In the genomic region with DNA sequence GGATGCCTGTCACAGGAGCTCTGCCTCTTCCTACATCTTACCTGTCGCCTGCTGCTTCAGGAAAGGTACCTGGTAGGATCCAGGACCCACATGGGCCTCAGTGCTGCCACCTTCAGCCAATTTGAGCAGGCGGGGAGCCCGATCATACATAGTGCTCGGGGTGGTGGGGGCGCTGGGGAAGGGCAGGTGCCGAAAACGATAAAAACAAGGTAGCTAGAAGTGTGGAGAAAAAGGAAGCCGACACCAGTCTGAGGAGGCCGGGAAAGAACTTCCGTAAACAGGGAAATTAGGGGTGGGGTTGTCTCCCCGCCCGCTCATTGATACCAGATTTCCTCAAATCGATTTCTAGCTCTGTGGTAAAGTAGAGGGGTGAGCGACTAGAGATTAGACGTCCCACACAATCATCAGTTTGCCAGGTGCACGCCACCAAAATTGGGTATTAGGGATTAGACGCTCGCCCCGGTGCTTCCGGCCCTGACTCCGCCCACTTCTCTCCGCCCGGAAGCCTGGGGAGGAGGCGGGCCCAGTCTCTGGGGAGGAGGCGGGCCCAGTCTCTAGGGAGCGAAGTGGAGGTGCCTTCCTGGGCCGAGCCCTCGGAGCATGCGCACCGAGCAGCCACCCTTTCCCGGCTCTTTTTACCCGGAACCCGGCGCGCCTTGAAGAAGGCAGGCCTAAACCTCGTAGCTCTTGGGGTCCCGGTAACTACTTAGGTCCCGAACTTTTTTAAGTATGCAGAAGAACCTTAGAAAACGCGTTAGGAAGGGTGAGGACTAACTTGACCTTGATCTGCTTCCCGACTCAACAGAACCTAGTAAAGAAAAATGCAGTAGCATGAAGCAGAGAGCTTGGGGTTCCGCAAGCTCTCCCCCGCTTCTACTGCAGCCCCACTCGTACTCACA, we compare ENCODE assay signal across 8 cellular contexts. TPM values are rescaled to one million over a fixed set of nuclear protein-coding genes. Genes with fewer than 3 reads are reported as not detected.
A peak's percentile ranks its signal among the peaks of the same experiment; 100 is the strongest.
DNase-seq lines count a peak whose midpoint lies in the region; ATAC-seq and TF ChIP-seq lines count a peak whose summit lies in the region.

A gene (minus strand): TSS at position 476 of the 899 bp plus-strand sequence.

- DNase-seq in AG10803 (ENCODE audit: low read depth) (peak; percentile 90), NCI-H460 (ENCODE audit: extremely low read depth, low read depth) (peak; percentile 88), coronary artery (ENCODE audit: low spot score) (peak; percentile 93), left colon (peak; percentile 95)
- DNase-seq in activated CD4-positive, alpha-beta T cell treated with anti-CD3 and anti-CD28 coated beads for 48 hours: peak; percentile 95
- peak; percentile 89 to 91 for DNase-seq in stimulated activated CD4-positive, alpha-beta T cell treated with anti-CD3 and anti-CD28 coated beads, Interleukin-1b, Interleukin-23, amount 100 ng/mL, for 4 hours (ENCODE audit: low read depth in 2 of 2)

- intact Hi-C loops in left colon (cut with DNase I, micrococcal nuclease): loop anchor here in 1 of 2 donors (10.0 kb wide), 1 partner anchor 912 kb away; no protein-coding TSS in a partner anchor

- H3K27ac ChIP-seq in coronary artery: peak within 1 kb of the TSS; percentile 69 to 82

- ATAC-seq in GM19025 (IDR thresholded peaks at IDR 0.05; ENCODE audit: low read depth, unreplicated experiment) (peak; percentile 96), HG03342 (IDR thresholded peaks at IDR 0.05; ENCODE audit: unreplicated experiment) (peak; percentile 98), left colon (peak; percentile 99)

- H3K4me3 ChIP-seq in AG10803 (ENCODE audit: low read length) (peak within 1 kb of the TSS; percentile 80), coronary artery (peak within 1 kb of the TSS; percentile 78)

- TF ChIP-seq CTCF in AG10803 (conservative IDR thresholded peaks at IDR 0.05; ENCODE audit: low read length): peak; percentile 41
- no peak for TF ChIP-seq CTCF in coronary artery (IDR thresholded peaks at IDR 0.05)

RNA-seq across cellular contexts. Expression of the gene that starts here (rescaled TPM):
- total RNA-seq in NCI-H460 (2014; rRNA removed; shearing (Covaris generic)): not detected in 2 replicates
- polyA plus RNA-seq in NCI-H460 (2014; cell fraction: nucleus; rRNA removed): not detected in 2 replicates
- under 1 TPM in 1 of 2 donors, not detected in 1; 0.25 TPM for total RNA-seq in left colon

Comparison
In these comparisons a context has a peak if more than half of its experiments do, and no peak if none do; other contexts are left out.
1. Peak in every context shown above with its lines: DNase-seq, ATAC-seq, H3K4me3 ChIP-seq and H3K27ac ChIP-seq.
2. Peak in DNase-seq in NCI-H460; RNA of the gene not detected or under 1 TPM.
3. Peak in DNase-seq and ATAC-seq in left colon; RNA of the gene not detected or under 1 TPM.